8 cellular contexts compared by ENCODE assay signal in genomic region chr12:122500685-122501488, GRCh38. TPM values are rescaled to one million over a fixed set of nuclear protein-coding genes. Genes with fewer than 3 reads are reported as not detected.
A peak's percentile ranks its signal among the peaks of the same experiment; 100 is the strongest.
DNase-seq lines count a peak whose midpoint lies in the region; ATAC-seq and TF ChIP-seq lines count a peak whose summit lies in the region.

Gene ZCCHC8, minus strand, starts transcription at chr12:122500932. Its CDS starts 92 bp downstream, at chr12:122500840.

- TF ChIP-seq CTCF in AG04450 (IDR thresholded peaks at IDR 0.05; ENCODE audit: low read depth, low read length) (peak; percentile 16; the same call in 1 of the 2 replicates), VCaP (conservative IDR thresholded peaks at IDR 0.05) (peak; percentile 26), breast epithelium (IDR thresholded peaks at IDR 0.05) (peak; percentile 21 to 50 (median 50))

- CTCF ChIA-PET in AG04450 (lab: Charles Lee): interaction anchor here (1.4 to 4.7 kb wide), 3 partner anchors 12 to 145 kb away, joined by 3 to 26 read pairs (median 7); no protein-coding TSS in a partner anchor

- intact Hi-C loops in breast epithelium (cut with DNase I; ENCODE audit: low total_unique reads): loop anchor here (5.0 kb wide), 1 partner anchor 1034 kb away; no protein-coding TSS in a partner anchor

- H3K27ac ChIP-seq in AG04450 (ENCODE audit: low read depth, low read length) (peak within 1 kb of the TSS; percentile 97), VCaP (peak within 1 kb of the TSS; percentile 98), breast epithelium (peak within 1 kb of the TSS; percentile 98 to 100), skin epidermis (peak within 1 kb of the TSS; percentile 74 to 99 (median 98))

- H3K9me3 ChIP-seq in AG04450 (ENCODE audit: control insufficient read depth, insufficient read depth, low read length) (no peaks in the 10 kb centered on the region), breast epithelium (no peaks in the 10 kb centered on the region), iPS-18c (ENCODE audit: control insufficient read depth, insufficient read depth, low read length) (no peaks in the 10 kb centered on the region)

- peak; percentile 92 for TF ChIP-seq POLR2A in breast epithelium (IDR thresholded peaks at IDR 0.05)

- H3K4me3 ChIP-seq in AG04450 (ENCODE audit: low read depth, low read length): peak within 1 kb of the TSS; percentile 85
- H3K4me3 ChIP-seq in breast epithelium: peak within 1 kb of the TSS; percentile 89 to 97 (median 95)
- peak within 1 kb of the TSS; percentile 94 for H3K4me3 ChIP-seq in iPS-18c (ENCODE audit: insufficient read depth, low read depth, low read length)
- peak within 1 kb of the TSS; percentile 61 to 85 (median 78) for H3K4me3 ChIP-seq in skin epidermis

- H3K27me3 ChIP-seq in AG04450 (ENCODE audit: control insufficient read depth, insufficient read depth, low read length): no peaks in the 10 kb centered on the region
- H3K27me3 ChIP-seq in breast epithelium: no peaks in the 10 kb centered on the region

- H3K4me1 ChIP-seq in breast epithelium: peaks cover 0 to 13% of the 10 kb centered on the region in 2 donors

- ATAC-seq in GM18870 (IDR thresholded peaks at IDR 0.05; ENCODE audit: unreplicated experiment): peak; percentile 76
- ATAC-seq in HG03135 (IDR thresholded peaks at IDR 0.05; ENCODE audit: unreplicated experiment): peak; percentile 92

- POLR2A ChIA-PET in AG04450 (lab: Yijun Ruan, JAX): interaction anchor here (0.7 to 1.9 kb wide), 12 partner anchors 10 to 275 kb away, joined by 3 to 24 read pairs (median 6); partner anchors contain the start of genes CLIP1, DIABLO, KNTC1 and RSRC2

- H3K36me3 ChIP-seq in breast epithelium: peaks cover 3% of the 10 kb centered on the region

- DNase-seq in AG04450 (ENCODE audit: low read depth, low spot score) (peak; percentile 95), NCI-H2196 treated with DMSO at 0.1 percent for 48 hours (lab: John Stamatoyannopoulos, UW; ENCODE audit: unreplicated experiment) (peak; percentile 98), breast epithelium (ENCODE audit: low spot score in 2 of 2) (peak; percentile 95 to 96)

RNA-seq across cellular contexts. Expression of gene ZCCHC8, which starts in this region (rescaled TPM):
- 13.0 and 16.6 TPM in 2 replicates for polyA plus RNA-seq in AG04450 (2011; rRNA removed)
- 11.0 and 12.0 TPM in 2 replicates for polyA minus RNA-seq in AG04450 (2011; rRNA and poly(A)+ RNA removed)
- total RNA-seq in breast epithelium: 10 to 100 TPM; 16.8 to 42.0 (median 30.8) TPM

Comparison
In these comparisons a context has a peak if more than half of its experiments do, and no peak if none do; other contexts are left out.
1. Peak in every context shown above with its lines: DNase-seq, ATAC-seq, H3K4me3 ChIP-seq and H3K27ac ChIP-seq.